In genomic region chr7:129103561-129104324, GRCh38 we compare ENCODE assay signal across 16 cellular contexts. TPM values are rescaled to one million over a fixed set of nuclear protein-coding genes. Genes with fewer than 3 reads are reported as not detected.
DNase-seq lines count a peak whose midpoint lies in the region; ATAC-seq and TF ChIP-seq lines count a peak whose summit lies in the region.
"Had no signal": no experiment of that assay in that cellular context is flagged by ENCODE, and none has a peak within 500 bp of the region (broad histone marks: within the 10 kb centered on the region; RNA-seq: fewer than 3 reads in every experiment).

No MANE protein-coding gene starts in this region.

- CTCF ChIA-PET in activated CD8-positive, alpha-beta memory T cell treated with anti-CD3 and anti-CD28 coated beads, Interleukin-2, amount 10 ng/mL, durations not matched to agents 7 days and 5 days (lab: Charles Lee), result interaction anchor here (3.0 kb wide), 1 partner anchor 12 kb away, joined by 13 read pairs; no protein-coding TSS in a partner anchor

- peak overlapping the region; percentile 66 for H3K27ac Mint-ChIP-seq in stimulated activated memory B cell treated with anti-CD40 and anti-IgM and Interleukin-4, amounts not matched to agents 10 μg/mL and 1 μg/mL and 100 μg/mL, for 72 hours
- H3K27ac Mint-ChIP-seq in HFFc6, result no peak overlapping the region
- H3K27ac Mint-ChIP-seq in activated CD8-positive, alpha-beta memory T cell treated with anti-CD3 and anti-CD28 coated beads, Interleukin-2, amount 10 ng/mL, durations not matched to agents 7 days and 5 days, result no peak overlapping the region
- H3K27ac Mint-ChIP-seq: CD4-positive, alpha-beta memory T cell had no signal

- no peak overlapping the region for H3K4ac ChIP-seq in mesenchymal stem cell (ENCODE audit: low read depth in 1 of 2, low read length in 2 of 2)

- H3K4me2 ChIP-seq in MM.1S (ENCODE audit: low read depth, low read length), result no peak overlapping the region
- H3K4me2 ChIP-seq in mesenchymal stem cell (ENCODE audit: low read length, poor library complexity, severe bottlenecking), result no peak overlapping the region

- no peaks in the 10 kb centered on the region for H3K27me3 Mint-ChIP-seq in stimulated activated memory B cell treated with anti-CD40 and anti-IgM and Interleukin-4, amounts not matched to agents 10 μg/mL and 1 μg/mL and 100 μg/mL, for 72 hours
- peaks cover 10% of the 10 kb centered on the region for H3K27me3 Mint-ChIP-seq in HFFc6 (ENCODE audit: insufficient read depth)
- peaks cover 34% of the 10 kb centered on the region for H3K27me3 Mint-ChIP-seq in activated CD8-positive, alpha-beta memory T cell treated with anti-CD3 and anti-CD28 coated beads, Interleukin-2, amount 10 ng/mL, durations not matched to agents 7 days and 5 days

- ATAC-seq in stimulated activated memory B cell treated with anti-CD40 and anti-IgM and Interleukin-4, amounts not matched to agents 10 μg/mL and 1 μg/mL and 100 μg/mL, for 72 hours, result no peak
- ATAC-seq in activated CD8-positive, alpha-beta memory T cell treated with anti-CD3 and anti-CD28 coated beads, Interleukin-2, amount 10 ng/mL, durations not matched to agents 7 days and 5 days, result no peak
- ATAC-seq in GM19023 (IDR thresholded peaks at IDR 0.05; ENCODE audit: unreplicated experiment), result no peak

- H3K4me1 Mint-ChIP-seq in stimulated activated memory B cell treated with anti-CD40 and anti-IgM and Interleukin-4, amounts not matched to agents 10 μg/mL and 1 μg/mL and 100 μg/mL, for 72 hours, result peaks cover 30% of the 10 kb centered on the region
- H3K4me1 Mint-ChIP-seq in HFFc6 (ENCODE audit: low read depth), result 0 out of 2 replicates have a peak, but pooled peaks cover 5% of the 10 kb centered on the region
- no peaks in the 10 kb centered on the region for H3K4me1 Mint-ChIP-seq in activated CD8-positive, alpha-beta memory T cell treated with anti-CD3 and anti-CD28 coated beads, Interleukin-2, amount 10 ng/mL, durations not matched to agents 7 days and 5 days
- H3K4me1 Mint-ChIP-seq: CD4-positive, alpha-beta memory T cell had no signal

- H3K4me3 ChIP-seq in MM.1S (ENCODE audit: low read length) (no peak overlapping the region), mesenchymal stem cell (ENCODE audit: insufficient read depth in 1 of 2, low read depth in 1 of 2, low read length in 2 of 2) (no peak overlapping the region)

- no peaks in the 10 kb centered on the region for H3K9me2 ChIP-seq in MM.1S (replicated peaks; ENCODE audit: insufficient read depth, low read length)

- no peak overlapping the region for H2BK12ac ChIP-seq in mesenchymal stem cell (ENCODE audit: low read length in 2 of 2)

- H2BK15ac ChIP-seq in mesenchymal stem cell (ENCODE audit: low read depth, poor library complexity, severe bottlenecking), result no peak overlapping the region

- H3K9ac ChIP-seq in MM.1S (ENCODE audit: low read length), result no peak overlapping the region
- H3K9ac ChIP-seq in mesenchymal stem cell (ENCODE audit: low read length), result no peak overlapping the region

- H3K18ac ChIP-seq in mesenchymal stem cell (ENCODE audit: low read depth in 1 of 2, low read length in 2 of 2), result no peak overlapping the region

- no peak for TF ChIP-seq CTCF in MM.1S (IDR thresholded peaks at IDR 0.05; ENCODE audit: low read length)
- TF ChIP-seq CTCF in HFFc6 (IDR thresholded peaks at IDR 0.05), result no peak

- H4K20me1 ChIP-seq in MM.1S (ENCODE audit: insufficient read depth, low read length), result no peaks in the 10 kb centered on the region

- no peaks in the 10 kb centered on the region for H3K36me3 ChIP-seq in MM.1S (replicated peaks; ENCODE audit: insufficient read depth, low read length)
- H3K36me3 ChIP-seq in mesenchymal stem cell (ENCODE audit: control insufficient read depth in 1 of 2, insufficient read depth in 2 of 2, low read depth in 1 of 2, low read length in 2 of 2), result no peaks in the 10 kb centered on the region

- no peak overlapping the region for H4K91ac ChIP-seq in mesenchymal stem cell (ENCODE audit: low read length)

- no peak overlapping the region for H3K23ac ChIP-seq in mesenchymal stem cell (ENCODE audit: low read length in 2 of 2)

- no peaks in the 10 kb centered on the region for H3K4me1 ChIP-seq in MM.1S (ENCODE audit: low read length)
- peaks cover 14% of the 10 kb centered on the region for H3K4me1 ChIP-seq in mesenchymal stem cell (ENCODE audit: control insufficient read depth, insufficient read depth, low read depth, low read length)

- no peaks in the 10 kb centered on the region for H3K79me1 ChIP-seq in mesenchymal stem cell (replicated peaks; ENCODE audit: low read length, poor library complexity, severe bottlenecking)

- no peak overlapping the region for H3K14ac ChIP-seq in mesenchymal stem cell (ENCODE audit: low read length in 2 of 2)

- H3K4me3 Mint-ChIP-seq in stimulated activated memory B cell treated with anti-CD40 and anti-IgM and Interleukin-4, amounts not matched to agents 10 μg/mL and 1 μg/mL and 100 μg/mL, for 72 hours, result no peak overlapping the region
- H3K4me3 Mint-ChIP-seq in HFFc6, result no peak overlapping the region
- no peak overlapping the region for H3K4me3 Mint-ChIP-seq in activated CD8-positive, alpha-beta memory T cell treated with anti-CD3 and anti-CD28 coated beads, Interleukin-2, amount 10 ng/mL, durations not matched to agents 7 days and 5 days
- H3K4me3 Mint-ChIP-seq: CD4-positive, alpha-beta memory T cell had no signal

- no peak overlapping the region for H2BK120ac ChIP-seq in mesenchymal stem cell (ENCODE audit: low read depth, low read length)

- no peak overlapping the region for H2BK5ac ChIP-seq in mesenchymal stem cell (ENCODE audit: low read depth, low read length, poor library complexity, severe bottlenecking)

- no peaks in the 10 kb centered on the region for H3F3A ChIP-seq in MM.1S (ENCODE audit: insufficient read depth, low read length)

- no peak overlapping the region for H2AFZ ChIP-seq in MM.1S (ENCODE audit: low read length)
- H2AFZ ChIP-seq in mesenchymal stem cell (ENCODE audit: low read depth, low read length), result no peak overlapping the region

- H3K27me3 ChIP-seq in MM.1S (replicated peaks; ENCODE audit: insufficient read depth, low read length), result no peaks in the 10 kb centered on the region
- peaks cover 0 to 12% of the 10 kb centered on the region in 2 experiments for H3K27me3 ChIP-seq in mesenchymal stem cell (ENCODE audit: control insufficient read depth in 1 of 2, insufficient read depth in 1 of 2, low read length in 2 of 2)

- H3K27ac ChIP-seq in MM.1S (ENCODE audit: low read length) (no peak overlapping the region), mesenchymal stem cell (ENCODE audit: low read length, poor library complexity, severe bottlenecking) (peak overlapping the region; percentile 90)

- no peaks in the 10 kb centered on the region for H3K36me3 Mint-ChIP-seq in stimulated activated memory B cell treated with anti-CD40 and anti-IgM and Interleukin-4, amounts not matched to agents 10 μg/mL and 1 μg/mL and 100 μg/mL, for 72 hours
- H3K36me3 Mint-ChIP-seq in HFFc6 (ENCODE audit: low read depth), result no peaks in the 10 kb centered on the region
- H3K36me3 Mint-ChIP-seq in activated CD8-positive, alpha-beta memory T cell treated with anti-CD3 and anti-CD28 coated beads, Interleukin-2, amount 10 ng/mL, durations not matched to agents 7 days and 5 days, result no peaks in the 10 kb centered on the region
- H3K36me3 Mint-ChIP-seq: CD4-positive, alpha-beta memory T cell had no signal

- peak overlapping the region; percentile 99 for H2AK5ac ChIP-seq in mesenchymal stem cell (ENCODE audit: low read length, severe bottlenecking)

- DNase-seq in MM.1S (peak; percentile 5), foreskin melanocyte (peak; percentile 25), mesenchymal stem cell (no peak), HFFc6 (no peak)
- no peak for DNase-seq in activated CD8-positive, alpha-beta memory T cell treated with anti-CD3 and anti-CD28 coated beads, Interleukin-2, amount 10 ng/mL, durations not matched to agents 7 days and 5 days
- DNase-seq: CD4-positive, alpha-beta memory T cell; GDM1; GOT3; KG1; NCI-H1048; NCI-H2107; NCI-H2227 treated with DMSO at 0.1 percent for 48 hours; NCI-H524 treated with DMSO at 0.1 percent for 48 hours; SHP77 had no signal

- H3K9me3 Mint-ChIP-seq in stimulated activated memory B cell treated with anti-CD40 and anti-IgM and Interleukin-4, amounts not matched to agents 10 μg/mL and 1 μg/mL and 100 μg/mL, for 72 hours, result no peaks in the 10 kb centered on the region
- H3K9me3 Mint-ChIP-seq in HFFc6, result no peaks in the 10 kb centered on the region
- no peaks in the 10 kb centered on the region for H3K9me3 Mint-ChIP-seq in activated CD8-positive, alpha-beta memory T cell treated with anti-CD3 and anti-CD28 coated beads, Interleukin-2, amount 10 ng/mL, durations not matched to agents 7 days and 5 days (ENCODE audit: low read depth)
- H3K9me3 Mint-ChIP-seq: CD4-positive, alpha-beta memory T cell had no signal

- H3K9me3 ChIP-seq in MM.1S (replicated peaks; ENCODE audit: insufficient read depth, low read length), result no peaks in the 10 kb centered on the region
- no peaks in the 10 kb centered on the region for H3K9me3 ChIP-seq in mesenchymal stem cell (ENCODE audit: control insufficient read depth, low read length)

- no peaks in the 10 kb centered on the region for H3K79me2 ChIP-seq in MM.1S (ENCODE audit: low read length)

- WGBS in mesenchymal stem cell, result 87% methylated on average over 3 of the region's 4 CpGs

- H4K8ac ChIP-seq in mesenchymal stem cell (ENCODE audit: low read length), result no peak overlapping the region

RNA-seq across cellular contexts. Expression of gene TSPAN33, which starts 40.8 kb away (rescaled TPM):
- 0.43 TPM for polyA plus RNA-seq in mesenchymal stem cell (2013, experiment 1 of 2)
- 0.40 TPM for polyA plus RNA-seq in mesenchymal stem cell (2013, experiment 2 of 2)
- total RNA-seq in HFFc6 (2021; fragmentation: NEBNext Ultra II Directional; extraction: Animal tissue kit (Norgen Biotek cat#: 25700)), result under 1 TPM in 5 of 6 experiments, not detected in 1; 0.12 to 0.30 (median 0.19) TPM
- 10 to 100 TPM in 1 of 2 experiments, 1 to 10 TPM in 1; 6.1 to 15.2 TPM for total RNA-seq in activated CD8-positive, alpha-beta memory T cell treated with anti-CD3 and anti-CD28 coated beads, Interleukin-2, amount 10 ng/mL, durations not matched to agents 7 days and 5 days

RNA-seq across cellular contexts. Expression of gene TNPO3, which starts 48.8 kb away (rescaled TPM):
- 29.1 TPM for polyA plus RNA-seq in mesenchymal stem cell (2013, experiment 1 of 2)
- 28.8 TPM for polyA plus RNA-seq in mesenchymal stem cell (2013, experiment 2 of 2)
- 10 to 100 TPM; 38.5 to 52.5 (median 45.0) TPM for total RNA-seq in HFFc6 (2021; fragmentation: NEBNext Ultra II Directional; extraction: Animal tissue kit (Norgen Biotek cat#: 25700))
- 10 to 100 TPM; 51.9 to 55.8 TPM for total RNA-seq in activated CD8-positive, alpha-beta memory T cell treated with anti-CD3 and anti-CD28 coated beads, Interleukin-2, amount 10 ng/mL, durations not matched to agents 7 days and 5 days

Comparison
In these comparisons a context has a peak if more than half of its experiments do, and no peak if none do; other contexts are left out.
1. DNase-seq: peak in MM.1S (single experiment) and foreskin melanocyte (single experiment); none in mesenchymal stem cell (single experiment), HFFc6 (single experiment) and activated CD8-positive, alpha-beta memory T cell treated with anti-CD3 and anti-CD28 coated beads, Interleukin-2, amount 10 ng/mL, durations not matched to agents 7 days and 5 days (single experiment).
2. RNA of gene TSPAN33, which starts 40.8 kb away (total RNA-seq): 6.1 to 15.2 TPM in activated CD8-positive, alpha-beta memory T cell treated with anti-CD3 and anti-CD28 coated beads, Interleukin-2, amount 10 ng/mL, durations not matched to agents 7 days and 5 days; 0.12 to 0.30 TPM in HFFc6; every median in the first group is over 4 times any median in the second.